9 cellular contexts compared by ENCODE assay signal in genomic region chr2:208406474-208407451, GRCh38.
A peak's percentile ranks its signal among the peaks of the same experiment; 100 is the strongest.
DNase-seq lines count a peak whose midpoint lies in the region; ATAC-seq lines count a peak whose summit lies in the region.
"Had no signal": no experiment of that assay in that cellular context is flagged by ENCODE, and none has a peak within 500 bp of the region (broad histone marks: within the 10 kb centered on the region; RNA-seq: fewer than 3 reads in every experiment).

A gene with protein sequence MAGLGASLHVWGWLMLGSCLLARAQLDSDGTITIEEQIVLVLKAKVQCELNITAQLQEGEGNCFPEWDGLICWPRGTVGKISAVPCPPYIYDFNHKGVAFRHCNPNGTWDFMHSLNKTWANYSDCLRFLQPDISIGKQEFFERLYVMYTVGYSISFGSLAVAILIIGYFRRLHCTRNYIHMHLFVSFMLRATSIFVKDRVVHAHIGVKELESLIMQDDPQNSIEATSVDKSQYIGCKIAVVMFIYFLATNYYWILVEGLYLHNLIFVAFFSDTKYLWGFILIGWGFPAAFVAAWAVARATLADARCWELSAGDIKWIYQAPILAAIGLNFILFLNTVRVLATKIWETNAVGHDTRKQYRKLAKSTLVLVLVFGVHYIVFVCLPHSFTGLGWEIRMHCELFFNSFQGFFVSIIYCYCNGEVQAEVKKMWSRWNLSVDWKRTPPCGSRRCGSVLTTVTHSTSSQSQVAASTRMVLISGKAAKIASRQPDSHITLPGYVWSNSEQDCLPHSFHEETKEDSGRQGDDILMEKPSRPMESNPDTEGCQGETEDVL (plus strand): TSS chr2:208406792. CDS start chr2:208407044, 252 bp downstream.

- no peaks in the 10 kb centered on the region for H3K9me3 ChIP-seq in iPS-20b (ENCODE audit: insufficient read depth, low read depth, low read length)
- H3K9me3 ChIP-seq in subcutaneous abdominal adipose tissue (ENCODE audit: control insufficient read depth in 5 of 5, low read length in 5 of 5): no peaks in the 10 kb centered on the region
- H3K9me3 ChIP-seq: neutrophil had no signal

- H3K4me3 ChIP-seq in iPS-20b (ENCODE audit: low read length): peak within 1 kb of the TSS; percentile 64; the same call in 1 of the 2 replicates
- H3K4me3 ChIP-seq in subcutaneous abdominal adipose tissue (ENCODE audit: low read depth in 1 of 5, low read length in 5 of 5): peak within 1 kb of the TSS in 4 of 5 donors; percentile 33 to 54 (median 50)

- peak; percentile 46 for DNase-seq in NCI-H82 (lab: John Stamatoyannopoulos, UW)
- DNase-seq in NCI-H82 treated with DMSO at 0.1 percent for 48 hours (lab: John Stamatoyannopoulos, UW; ENCODE audit: unreplicated experiment): no peak
- DNase-seq in activated T-cell treated with anti-CD3 and anti-CD28 coated beads, Interleukin-2, amount 50 U/mL, for 48 hours: peak; percentile 17 to 20
- no peak for DNase-seq in stimulated activated CD4-positive, alpha-beta T cell treated with anti-CD3 and anti-CD28 coated beads, Interleukin-2, amount 100 ng/mL, for 48 hours
- DNase-seq in nucleus accumbens (lab: John Stamatoyannopoulos, UW): no peak

- H3K27ac ChIP-seq in iPS-20b (ENCODE audit: low read length): no peak within 1 kb of the TSS
- no peak within 1 kb of the TSS for H3K27ac ChIP-seq in subcutaneous abdominal adipose tissue (ENCODE audit: low read depth, low read length)
- H3K27ac ChIP-seq: neutrophil had no signal

- H3K36me3 ChIP-seq in iPS-20b (ENCODE audit: insufficient read depth, low read depth, low read length): no peaks in the 10 kb centered on the region
- no peaks in the 10 kb centered on the region for H3K36me3 ChIP-seq in subcutaneous abdominal adipose tissue (ENCODE audit: control insufficient read depth in 5 of 5, insufficient read depth in 5 of 5, low read length in 5 of 5)
- H3K36me3 ChIP-seq: neutrophil had no signal

- ATAC-seq in HG03108 (IDR thresholded peaks at IDR 0.05; ENCODE audit: unreplicated experiment): no peak

- no peaks in the 10 kb centered on the region for H3K4me1 ChIP-seq in iPS-20b (ENCODE audit: insufficient read depth, low read length)
- peaks cover 0 to 11% (median 10%) of the 10 kb centered on the region in 5 donors for H3K4me1 ChIP-seq in subcutaneous abdominal adipose tissue (ENCODE audit: control insufficient read depth in 5 of 5, insufficient read depth in 5 of 5, low read length in 5 of 5)

- H3K27me3 ChIP-seq in iPS-20b (ENCODE audit: insufficient read depth, low read length) (peaks cover 29% of the 10 kb centered on the region), subcutaneous abdominal adipose tissue (ENCODE audit: control insufficient read depth in 5 of 5, insufficient read depth in 4 of 5, low read length in 5 of 5) (peaks cover 12 to 33% (median 17%) of the 10 kb centered on the region in 5 donors)

- H3K9ac ChIP-seq in iPS-20b (ENCODE audit: low read depth, low read length) (0 out of 2 replicates have a peak within 1 kb of the TSS, but pooled peaks have one; percentile 6), subcutaneous abdominal adipose tissue (ENCODE audit: low read length in 5 of 5) (no peak within 1 kb of the TSS)

Comparison
In these comparisons a context has a peak if more than half of its experiments do, and no peak if none do; other contexts are left out.
1. DNase-seq: peak in NCI-H82 (single experiment) and activated T-cell treated with anti-CD3 and anti-CD28 coated beads, Interleukin-2, amount 50 U/mL, for 48 hours (2 of 2); none in NCI-H82 treated with DMSO at 0.1 percent for 48 hours (single experiment), stimulated activated CD4-positive, alpha-beta T cell treated with anti-CD3 and anti-CD28 coated beads, Interleukin-2, amount 100 ng/mL, for 48 hours (0 of 2) and nucleus accumbens (0 of 56).